8 cellular contexts compared by ENCODE assay signal in the genomic region with DNA sequence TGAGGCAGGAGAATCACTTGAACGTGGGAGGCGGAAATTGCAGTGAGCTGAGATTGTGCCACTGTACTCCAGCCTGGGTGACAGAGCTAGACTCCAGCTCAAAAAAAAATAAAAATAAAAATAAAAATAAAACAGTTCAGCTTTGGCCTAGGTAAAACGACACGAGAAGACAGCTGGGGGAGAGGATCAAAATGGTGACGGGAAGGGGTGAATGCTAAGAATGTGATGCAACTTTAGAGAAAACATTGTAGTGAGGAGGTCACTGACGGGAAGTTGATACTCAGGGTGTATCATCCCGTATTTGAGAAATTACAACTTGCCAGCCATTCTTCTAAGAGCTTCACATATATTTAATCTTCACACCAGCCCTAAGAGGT. TPM values are rescaled to one million over a fixed set of nuclear protein-coding genes. Genes with fewer than 3 reads are reported as not detected.
DNase-seq lines count a peak whose midpoint lies in the region; ATAC-seq and TF ChIP-seq lines count a peak whose summit lies in the region.

No MANE protein-coding gene starts in this region.

- TF ChIP-seq CTCF in tibial artery (IDR thresholded peaks at IDR 0.05): no peak

- no peaks in the 10 kb centered on the region for H3K27me3 ChIP-seq in layer of hippocampus (ENCODE audit: control insufficient read depth, insufficient read depth, low read length)
- H3K27me3 ChIP-seq in tibial artery: no peaks in the 10 kb centered on the region

- peak overlapping the region; percentile 87 for H3K4me3 Mint-ChIP-seq in activated CD8-positive, alpha-beta memory T cell treated with anti-CD3 and anti-CD28 coated beads, Interleukin-2, amount 10 ng/mL, durations not matched to agents 7 days and 5 days
- peak overlapping the region; percentile 93 for H3K4me3 Mint-ChIP-seq in activated naive CD8-positive, alpha-beta T cell treated with anti-CD3 and anti-CD28 coated beads for 36 hours

- no peaks in the 10 kb centered on the region for H3K9me3 ChIP-seq in tibial artery

- peaks cover 0 to 27% (median 17%) of the 10 kb centered on the region in 4 donors for H3K4me1 ChIP-seq in tibial artery

- DNase-seq in activated CD8-positive, alpha-beta memory T cell treated with anti-CD3 and anti-CD28 coated beads, Interleukin-2, amount 10 ng/mL, durations not matched to agents 7 days and 5 days: no peak
- DNase-seq in activated CD8-positive, alpha-beta memory T cell treated with anti-CD3 and anti-CD28 coated beads, Interleukin-2, amount 50 U/mL, for 48 hours: no peak
- DNase-seq in activated naive CD8-positive, alpha-beta T cell treated with anti-CD3 and anti-CD28 coated beads for 36 hours: no peak
- DNase-seq in tibial artery (no peak), cerebellar nuclear complex (lab: John Stamatoyannopoulos, UW) (no peak)
- DNase-seq in activated CD4-positive, alpha-beta T cell treated with anti-CD3 and anti-CD28 coated beads for 1 hour: no peak

- no peak for ATAC-seq in activated CD8-positive, alpha-beta memory T cell treated with anti-CD3 and anti-CD28 coated beads, Interleukin-2, amount 10 ng/mL, durations not matched to agents 7 days and 5 days
- no peak for ATAC-seq in HG03039 (IDR thresholded peaks at IDR 0.05; ENCODE audit: unreplicated experiment)

- CTCF ChIA-PET in activated CD8-positive, alpha-beta memory T cell treated with anti-CD3 and anti-CD28 coated beads, Interleukin-2, amount 10 ng/mL, durations not matched to agents 7 days and 5 days (lab: Charles Lee): interaction anchor here (0.6 to 2.6 kb wide), 8 partner anchors 26 to 130 kb away, joined by 3 to 10 read pairs (median 3); a partner anchor contains a TSS

- peak overlapping the region; percentile 88 for H3K27ac ChIP-seq in layer of hippocampus (ENCODE audit: low read depth, low read length)
- peak overlapping the region; percentile 93 to 94 for H3K27ac ChIP-seq in tibial artery

- intact Hi-C loops in tibial artery (cut with DNase I; ENCODE audit: low total_unique reads): no loop called here

- no peaks in the 10 kb centered on the region for H3K9me3 Mint-ChIP-seq in activated CD8-positive, alpha-beta memory T cell treated with anti-CD3 and anti-CD28 coated beads, Interleukin-2, amount 10 ng/mL, durations not matched to agents 7 days and 5 days (ENCODE audit: low read depth)
- no peaks in the 10 kb centered on the region for H3K9me3 Mint-ChIP-seq in activated naive CD8-positive, alpha-beta T cell treated with anti-CD3 and anti-CD28 coated beads for 36 hours

- H3K4me1 Mint-ChIP-seq in activated CD8-positive, alpha-beta memory T cell treated with anti-CD3 and anti-CD28 coated beads, Interleukin-2, amount 10 ng/mL, durations not matched to agents 7 days and 5 days: peaks cover 48% of the 10 kb centered on the region
- peaks cover 38% of the 10 kb centered on the region for H3K4me1 Mint-ChIP-seq in activated naive CD8-positive, alpha-beta T cell treated with anti-CD3 and anti-CD28 coated beads for 36 hours

- H3K4me3 ChIP-seq in tibial artery: peak overlapping the region; percentile 84 to 86

- no peaks in the 10 kb centered on the region for H3K27me3 Mint-ChIP-seq in activated CD8-positive, alpha-beta memory T cell treated with anti-CD3 and anti-CD28 coated beads, Interleukin-2, amount 10 ng/mL, durations not matched to agents 7 days and 5 days
- no peaks in the 10 kb centered on the region for H3K27me3 Mint-ChIP-seq in activated naive CD8-positive, alpha-beta T cell treated with anti-CD3 and anti-CD28 coated beads for 36 hours

- H3K27ac Mint-ChIP-seq in activated CD8-positive, alpha-beta memory T cell treated with anti-CD3 and anti-CD28 coated beads, Interleukin-2, amount 10 ng/mL, durations not matched to agents 7 days and 5 days: peak overlapping the region; percentile 91
- H3K27ac Mint-ChIP-seq in activated naive CD8-positive, alpha-beta T cell treated with anti-CD3 and anti-CD28 coated beads for 36 hours: peak overlapping the region; percentile 99

- peaks cover 47 to 69% (median 49%) of the 10 kb centered on the region in 3 donors for H3K36me3 ChIP-seq in tibial artery

- H3K36me3 Mint-ChIP-seq in activated CD8-positive, alpha-beta memory T cell treated with anti-CD3 and anti-CD28 coated beads, Interleukin-2, amount 10 ng/mL, durations not matched to agents 7 days and 5 days: peaks cover 39% of the 10 kb centered on the region
- H3K36me3 Mint-ChIP-seq in activated naive CD8-positive, alpha-beta T cell treated with anti-CD3 and anti-CD28 coated beads for 36 hours: peaks cover 29% of the 10 kb centered on the region

RNA-seq across cellular contexts. Expression of gene NDST2, which starts 1.1 kb away (rescaled TPM):
- 10 to 100 TPM; 49.4 to 64.5 TPM for total RNA-seq in activated CD8-positive, alpha-beta memory T cell treated with anti-CD3 and anti-CD28 coated beads, Interleukin-2, amount 10 ng/mL, durations not matched to agents 7 days and 5 days
- total RNA-seq in activated naive CD8-positive, alpha-beta T cell treated with anti-CD3 and anti-CD28 coated beads for 36 hours: 10 to 100 TPM; 45.9 to 49.7 TPM

RNA-seq across cellular contexts. Expression of gene ZSWIM8, which starts 24.9 kb away (rescaled TPM):
- total RNA-seq in activated CD8-positive, alpha-beta memory T cell treated with anti-CD3 and anti-CD28 coated beads, Interleukin-2, amount 10 ng/mL, durations not matched to agents 7 days and 5 days: 10 to 100 TPM; 73.6 to 83.7 TPM
- total RNA-seq in activated naive CD8-positive, alpha-beta T cell treated with anti-CD3 and anti-CD28 coated beads for 36 hours: 10 to 100 TPM; 31.0 to 35.5 TPM

RNA-seq across cellular contexts. Expression of gene CHCHD1, which starts 28.5 kb away (rescaled TPM):
- total RNA-seq in activated CD8-positive, alpha-beta memory T cell treated with anti-CD3 and anti-CD28 coated beads, Interleukin-2, amount 10 ng/mL, durations not matched to agents 7 days and 5 days: 10 to 100 TPM; 29.0 to 36.2 TPM
- total RNA-seq in activated naive CD8-positive, alpha-beta T cell treated with anti-CD3 and anti-CD28 coated beads for 36 hours: 10 to 100 TPM; 34.8 to 38.6 TPM
